Comparison of ENCODE assay signal across 34 cellular contexts in the genomic region with DNA sequence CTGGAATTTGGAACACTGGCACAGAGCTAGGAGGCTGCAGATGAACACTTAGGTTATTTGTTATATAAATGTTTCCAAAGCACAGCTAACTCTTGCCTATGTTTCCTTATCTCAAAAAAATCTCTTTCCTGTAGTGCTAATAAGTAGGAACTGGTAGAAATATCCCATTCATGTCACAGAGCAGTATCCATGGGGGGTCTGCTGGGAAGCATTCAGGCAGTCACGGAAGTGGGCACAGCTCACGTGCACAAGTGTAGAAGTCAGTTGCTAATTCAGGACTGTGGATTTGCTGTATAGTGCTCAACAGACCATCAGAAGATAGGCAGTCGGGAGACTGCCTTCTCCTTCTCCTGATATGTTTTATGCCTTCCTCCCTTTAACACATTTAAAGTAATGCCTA.
"Had no signal": no experiment of that assay in that cellular context is flagged by ENCODE, and none has a peak within 500 bp of the region (broad histone marks: within the 10 kb centered on the region; RNA-seq: fewer than 3 reads in every experiment).

No MANE protein-coding gene starts in this region.

- ATAC-seq: activated CD8-positive, alpha-beta memory T cell treated with anti-CD3 and anti-CD28 coated beads, Interleukin-2, amount 10 ng/mL, durations not matched to agents 7 days and 5 days; activated CD8-positive, alpha-beta T cell treated with anti-CD3 and anti-CD28 coated beads for 36 hours; activated naive CD4-positive, alpha-beta T cell treated with anti-CD3 and anti-CD28 coated beads, Interleukin-2, amount 50 U/mL, for 72 hours; activated T-cell treated with anti-CD3 and anti-CD28 coated beads, Interleukin-2, amount 50 U/mL, for 72 hours; activated T-helper 17 cell treated with anti-CD3 and anti-CD28 coated beads, Interleukin-2, amount 50 U/mL, for 72 hours; body of pancreas had no signal

- H3K9me3 ChIP-seq: adrenal gland, body of pancreas, breast epithelium had no signal

- H3K27me3 ChIP-seq: adrenal gland, body of pancreas, brain microvascular endothelial cell, breast epithelium had no signal

- H3K4me3 Mint-ChIP-seq: activated B cell treated with CpG ODN at 0.5 μM for 24 hours; activated CD4-positive, alpha-beta memory T cell treated with anti-CD3 and anti-CD28 coated beads for 36 hours; activated CD4-positive, alpha-beta T cell treated with anti-CD3 and anti-CD28 coated beads, Interleukin-2, amount 10 ng/mL, durations not matched to agents 24 days and 14 days; activated CD8-positive, alpha-beta memory T cell treated with anti-CD3 and anti-CD28 coated beads, Interleukin-2, amount 10 ng/mL, durations not matched to agents 7 days and 5 days; activated CD8-positive, alpha-beta T cell treated with anti-CD3 and anti-CD28 coated beads for 36 hours; activated naive CD4-positive, alpha-beta T cell treated with anti-CD3 and anti-CD28 coated beads for 36 hours; activated naive CD8-positive, alpha-beta T cell treated with anti-CD3 and anti-CD28 coated beads for 36 hours; activated T-cell treated with anti-CD3 and anti-CD28 coated beads, Interleukin-2, amount 50 U/mL, for 24 hours; activated T-cell treated with anti-CD3 and anti-CD28 coated beads, Interleukin-2, amount 50 U/mL, for 72 hours; activated T-helper 1 cell treated with anti-CD3 and anti-CD28 coated beads, Interleukin-12 subunit alpha, Interleukin-12 subunit beta, Interleukin-2, Interleukin-4 antibody, amounts not matched to agents 30 ng/mL and 10 ng/mL and 1 ng/mL, durations not matched to agents 14 hours and 24 hours and 36 hours; activated T-helper 17 cell treated with anti-CD3 and anti-CD28 coated beads, Interleukin-2, amount 50 U/mL, for 72 hours; T-helper 1 cell treated with Interleukin-12 subunit alpha and Interleukin-12 subunit beta and Interleukin-4 antibody, amounts not matched to agents 30 μg/mL and 1 μg/mL, for 36 hours; T-helper 2 cell treated with Interferon-gamma antibody and Interleukin-4, amounts not matched to agents 5 μg/mL and 100 μg/mL, for 36 hours had no signal

- H3K9me3 Mint-ChIP-seq: activated B cell treated with CpG ODN at 0.5 μM for 24 hours; activated CD4-positive, alpha-beta memory T cell treated with anti-CD3 and anti-CD28 coated beads for 36 hours; activated CD4-positive, alpha-beta T cell treated with anti-CD3 and anti-CD28 coated beads, Interleukin-2, amount 10 ng/mL, durations not matched to agents 24 days and 14 days; activated T-cell treated with anti-CD3 and anti-CD28 coated beads, Interleukin-2, amount 50 U/mL, for 24 hours; activated T-helper 1 cell treated with anti-CD3 and anti-CD28 coated beads, Interleukin-12 subunit alpha, Interleukin-12 subunit beta, Interleukin-2, Interleukin-4 antibody, amounts not matched to agents 30 ng/mL and 10 ng/mL and 1 ng/mL, durations not matched to agents 14 hours and 24 hours and 36 hours; activated T-helper 17 cell treated with anti-CD3 and anti-CD28 coated beads, Interleukin-2, amount 50 U/mL, for 72 hours; T-helper 1 cell treated with Interleukin-12 subunit alpha and Interleukin-12 subunit beta and Interleukin-4 antibody, amounts not matched to agents 30 μg/mL and 1 μg/mL, for 36 hours; T-helper 2 cell treated with Interferon-gamma antibody and Interleukin-4, amounts not matched to agents 5 μg/mL and 100 μg/mL, for 36 hours had no signal

- H3K4me3 ChIP-seq: adrenal gland, body of pancreas, breast epithelium had no signal

- H3K4me1 ChIP-seq: adrenal gland, body of pancreas, breast epithelium had no signal

- H3K36me3 ChIP-seq: adrenal gland, brain microvascular endothelial cell, breast epithelium had no signal

- H3K36me3 Mint-ChIP-seq: activated CD4-positive, alpha-beta memory T cell treated with anti-CD3 and anti-CD28 coated beads for 36 hours; activated CD8-positive, alpha-beta memory T cell treated with anti-CD3 and anti-CD28 coated beads, Interleukin-2, amount 10 ng/mL, durations not matched to agents 7 days and 5 days; activated naive CD8-positive, alpha-beta T cell treated with anti-CD3 and anti-CD28 coated beads for 36 hours had no signal

- H3K4me1 Mint-ChIP-seq: activated B cell treated with CpG ODN at 0.5 μM for 24 hours; activated CD4-positive, alpha-beta T cell treated with anti-CD3 and anti-CD28 coated beads, Interleukin-2, amount 10 ng/mL, durations not matched to agents 24 days and 14 days; activated CD8-positive, alpha-beta memory T cell treated with anti-CD3 and anti-CD28 coated beads, Interleukin-2, amount 10 ng/mL, durations not matched to agents 7 days and 5 days; activated naive CD8-positive, alpha-beta T cell treated with anti-CD3 and anti-CD28 coated beads for 36 hours; activated T-helper 17 cell treated with anti-CD3 and anti-CD28 coated beads, Interleukin-2, amount 50 U/mL, for 72 hours had no signal

- DNase-seq: activated B cell treated with CpG ODN at 0.5 μM for 24 hours; activated CD4-positive, alpha-beta memory T cell treated with anti-CD3 and anti-CD28 coated beads for 36 hours; activated CD4-positive, alpha-beta T cell treated with anti-CD3 and anti-CD28 coated beads for 4 hours; activated CD4-positive, alpha-beta T cell treated with anti-CD3 and anti-CD28 coated beads, Interleukin-2, amount 10 ng/mL, durations not matched to agents 24 days and 14 days; activated CD4-positive, alpha-beta T cell treated with anti-CD3 and anti-CD28 coated beads, Interleukin-2, amount 50 U/mL, for 1 hour; activated CD4-positive, alpha-beta T cell treated with anti-CD3 and anti-CD28 coated beads, Interleukin-2, amount 50 U/mL, for 4 hours; activated CD4-positive, CD25-positive, alpha-beta regulatory T cell treated with anti-CD3 and anti-CD28 coated beads, Interleukin-2, amount 50 U/mL, for 72 hours; activated CD8-positive, alpha-beta memory T cell treated with anti-CD3 and anti-CD28 coated beads, Interleukin-2, amount 10 ng/mL, durations not matched to agents 7 days and 5 days; activated CD8-positive, alpha-beta memory T cell treated with anti-CD3 and anti-CD28 coated beads, Interleukin-2, amount 50 U/mL, for 48 hours; activated CD8-positive, alpha-beta T cell treated with anti-CD3 and anti-CD28 coated beads for 36 hours; activated effector memory CD4-positive, alpha-beta T cell treated with anti-CD3 and anti-CD28 coated beads, Interleukin-2, amount 50 U/mL, for 16 hours; activated gamma-delta T cell treated with Interleukin-2 at 50 U/mL for 16 hours; activated naive CD4-positive, alpha-beta T cell; activated naive CD4-positive, alpha-beta T cell treated with anti-CD3 and anti-CD28 coated beads for 36 hours; activated naive CD4-positive, alpha-beta T cell treated with anti-CD3 and anti-CD28 coated beads, Interleukin-2, amount 50 U/mL, for 16 hours; activated naive CD8-positive, alpha-beta T cell treated with anti-CD3 and anti-CD28 coated beads for 36 hours; activated T-cell treated with anti-CD3 and anti-CD28 coated beads, Interleukin-2, amount 50 U/mL, for 24 hours; activated T-cell treated with anti-CD3 and anti-CD28 coated beads, Interleukin-2, amount 50 U/mL, for 72 hours; adrenal gland; amniotic stem cell; aorta; body of pancreas; brain microvascular endothelial cell; central memory CD4-positive, alpha-beta T cell; T-helper 1 cell; T-helper 2 cell; T-helper 9 cell had no signal

- H3K27ac ChIP-seq: adrenal gland, body of pancreas, brain microvascular endothelial cell, breast epithelium, VCaP had no signal
